Comparison of ENCODE assay signal across 8 cellular contexts in genomic region chr2:143284087-143284675, GRCh38.
DNase-seq lines count a peak whose midpoint lies in the region; ATAC-seq and TF ChIP-seq lines count a peak whose summit lies in the region.

No MANE protein-coding gene starts in this region.

- H3K4me1 ChIP-seq in MM.1S (ENCODE audit: low read length), result no peaks in the 10 kb centered on the region
- peaks cover 5 to 6% of the 10 kb centered on the region in 2 donors for H3K4me1 ChIP-seq in thyroid gland

- H3K79me2 ChIP-seq in MM.1S (ENCODE audit: low read length), result no peaks in the 10 kb centered on the region

- H3K4me2 ChIP-seq in MM.1S (ENCODE audit: low read depth, low read length), result no peak overlapping the region

- H3K9ac ChIP-seq in MM.1S (ENCODE audit: low read length), result no peak overlapping the region

- peak; percentile 77 for ATAC-seq in GM21526 (IDR thresholded peaks at IDR 0.05; ENCODE audit: low FRiP score, unreplicated experiment)

- no peak overlapping the region for H2AFZ ChIP-seq in MM.1S (ENCODE audit: low read length)

- DNase-seq in activated T-cell treated with anti-CD3 and anti-CD28 coated beads for 4 hours (peak; percentile 17), MM.1S (peak; percentile 51), hepatic stellate cell (ENCODE audit: low spot score) (peak; percentile 2), thyroid gland (peak in 1 of 2 donors; percentile 4), NCI-H345 treated with DMSO at 0.1 percent for 48 hours (lab: John Stamatoyannopoulos, UW; ENCODE audit: unreplicated experiment) (no peak)
- no peak for DNase-seq in activated T-cell treated with anti-CD3 and anti-CD28 coated beads, Interleukin-2, amount 50 U/mL, for 48 hours
- peak; percentile 10 to 15 for DNase-seq in activated CD4-positive, alpha-beta T cell treated with anti-CD3 and anti-CD28 coated beads, Interleukin-2, amount 50 U/mL, for 4 hours

- H3K4me3 ChIP-seq in MM.1S (ENCODE audit: low read length) (no peak overlapping the region), thyroid gland (replicated peaks in 1 of 3) (no peak overlapping the region)

- no peaks in the 10 kb centered on the region for H3K36me3 ChIP-seq in MM.1S (replicated peaks; ENCODE audit: insufficient read depth, low read length)
- H3K36me3 ChIP-seq in thyroid gland, result no peaks in the 10 kb centered on the region

- TF ChIP-seq POLR2A in thyroid gland (IDR thresholded peaks at IDR 0.05), result no peak

- WGBS in thyroid gland, 2 donors, result 53 to 56% methylated on average over 7 of the region's 7 CpGs

- peak; percentile 75 for TF ChIP-seq CTCF in MM.1S (IDR thresholded peaks at IDR 0.05; ENCODE audit: low read length)
- peak in 5 of 6 experiments; percentile 17 to 73 (median 42) for TF ChIP-seq CTCF in thyroid gland (IDR thresholded peaks at IDR 0.05)

- H3K27me3 ChIP-seq in MM.1S (replicated peaks; ENCODE audit: insufficient read depth, low read length) (no peaks in the 10 kb centered on the region), thyroid gland (no peaks in the 10 kb centered on the region)

- no peaks in the 10 kb centered on the region for H3K9me2 ChIP-seq in MM.1S (replicated peaks; ENCODE audit: insufficient read depth, low read length)

- H3K27ac ChIP-seq in MM.1S (ENCODE audit: low read length) (no peak overlapping the region), thyroid gland (no peak overlapping the region)

- no peaks in the 10 kb centered on the region for H3F3A ChIP-seq in MM.1S (ENCODE audit: insufficient read depth, low read length)

- no peaks in the 10 kb centered on the region for H4K20me1 ChIP-seq in MM.1S (ENCODE audit: insufficient read depth, low read length)

- no peaks in the 10 kb centered on the region for H3K9me3 ChIP-seq in MM.1S (replicated peaks; ENCODE audit: insufficient read depth, low read length)
- H3K9me3 ChIP-seq in thyroid gland, result no peaks in the 10 kb centered on the region

- intact Hi-C loops in thyroid gland (cut with DNase I), result no loop called here

Comparison
In these comparisons a context has a peak if more than half of its experiments do, and no peak if none do; other contexts are left out.
1. DNase-seq: peak in activated T-cell treated with anti-CD3 and anti-CD28 coated beads for 4 hours (single experiment), MM.1S (single experiment), activated CD4-positive, alpha-beta T cell treated with anti-CD3 and anti-CD28 coated beads, Interleukin-2, amount 50 U/mL, for 4 hours (2 of 2) and hepatic stellate cell (single experiment); none in activated T-cell treated with anti-CD3 and anti-CD28 coated beads, Interleukin-2, amount 50 U/mL, for 48 hours (0 of 2) and NCI-H345 treated with DMSO at 0.1 percent for 48 hours (single experiment).